Comparison of ENCODE assay signal across 1 cellular context in the genomic region with DNA sequence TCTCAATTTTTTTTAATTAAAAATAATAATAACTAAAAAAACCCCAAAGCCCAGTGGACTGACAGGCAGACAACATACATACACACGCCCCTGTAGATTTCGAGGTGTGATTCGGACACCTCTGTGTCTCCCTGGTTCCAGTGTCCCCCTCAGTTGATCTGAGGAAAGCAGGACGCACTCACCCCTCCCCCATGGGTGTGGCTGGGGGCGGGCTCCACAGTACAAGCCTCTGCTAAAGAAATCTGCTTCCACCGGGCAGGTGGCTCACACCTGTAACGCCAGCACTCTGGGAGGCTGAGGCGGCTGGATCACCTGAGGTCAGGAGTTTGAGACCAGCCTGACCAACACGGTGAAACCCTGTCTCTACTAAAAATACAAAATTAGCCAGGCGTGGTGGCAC.
TF ChIP-seq lines count a peak whose summit lies in the region.

No MANE protein-coding gene starts in this region.

TF ChIP-seq in WTC11, 78 proteins besides CTCF, POLR2A, EP300 and RAD21 (continued from another document):
- TF ChIP-seq GABPB1 (CRISPR knock-in tag; IDR thresholded peaks at IDR 0.05) = no peak
- TF ChIP-seq SP1 (CRISPR knock-in tag; conservative IDR thresholded peaks at IDR 0.05) = no peak
- no peak for TF ChIP-seq ZNF416 (CRISPR knock-in tag; IDR thresholded peaks at IDR 0.05)
- TF ChIP-seq, protein P1, sequence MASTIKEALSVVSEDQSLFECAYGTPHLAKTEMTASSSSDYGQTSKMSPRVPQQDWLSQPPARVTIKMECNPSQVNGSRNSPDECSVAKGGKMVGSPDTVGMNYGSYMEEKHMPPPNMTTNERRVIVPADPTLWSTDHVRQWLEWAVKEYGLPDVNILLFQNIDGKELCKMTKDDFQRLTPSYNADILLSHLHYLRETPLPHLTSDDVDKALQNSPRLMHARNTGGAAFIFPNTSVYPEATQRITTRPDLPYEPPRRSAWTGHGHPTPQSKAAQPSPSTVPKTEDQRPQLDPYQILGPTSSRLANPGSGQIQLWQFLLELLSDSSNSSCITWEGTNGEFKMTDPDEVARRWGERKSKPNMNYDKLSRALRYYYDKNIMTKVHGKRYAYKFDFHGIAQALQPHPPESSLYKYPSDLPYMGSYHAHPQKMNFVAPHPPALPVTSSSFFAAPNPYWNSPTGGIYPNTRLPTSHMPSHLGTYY (CRISPR knock-in tag; IDR thresholded peaks at IDR 0.05) = no peak
- no peak for TF ChIP-seq CBFB (CRISPR knock-in tag; IDR thresholded peaks at IDR 0.05; ENCODE audit: low read depth)
- TF ChIP-seq FOXK1 (CRISPR knock-in tag; IDR thresholded peaks at IDR 0.05) = no peak
- TF ChIP-seq TEAD4 (CRISPR knock-in tag; IDR thresholded peaks at IDR 0.05) = no peak
- no peak for TF ChIP-seq MYBL2 (CRISPR knock-in tag; IDR thresholded peaks at IDR 0.05)
- TF ChIP-seq ZNF138 (CRISPR knock-in tag; conservative IDR thresholded peaks at IDR 0.05) = no peak
- TF ChIP-seq NR2C2 (CRISPR knock-in tag; IDR thresholded peaks at IDR 0.05) = no peak
- no peak for TF ChIP-seq ZNF232 (CRISPR knock-in tag; IDR thresholded peaks at IDR 0.05)
- TF ChIP-seq, protein P2, sequence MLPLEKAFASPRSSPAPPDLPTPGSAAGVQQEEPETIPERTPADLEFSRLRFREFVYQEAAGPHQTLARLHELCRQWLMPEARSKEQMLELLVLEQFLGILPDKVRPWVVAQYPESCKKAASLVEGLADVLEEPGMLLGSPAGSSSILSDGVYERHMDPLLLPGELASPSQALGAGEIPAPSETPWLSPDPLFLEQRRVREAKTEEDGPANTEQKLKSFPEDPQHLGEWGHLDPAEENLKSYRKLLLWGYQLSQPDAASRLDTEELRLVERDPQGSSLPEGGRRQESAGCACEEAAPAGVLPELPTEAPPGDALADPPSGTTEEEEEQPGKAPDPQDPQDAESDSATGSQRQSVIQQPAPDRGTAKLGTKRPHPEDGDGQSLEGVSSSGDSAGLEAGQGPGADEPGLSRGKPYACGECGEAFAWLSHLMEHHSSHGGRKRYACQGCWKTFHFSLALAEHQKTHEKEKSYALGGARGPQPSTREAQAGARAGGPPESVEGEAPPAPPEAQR (CRISPR knock-in tag; IDR thresholded peaks at IDR 0.05) = no peak
